ENCODE assay signal across 16 cellular contexts in genomic region chr22:19520007-19520406, GRCh38. TPM values are rescaled to one million over a fixed set of nuclear protein-coding genes. Genes with fewer than 3 reads are reported as not detected.
DNase-seq lines count a peak whose midpoint lies in the region; ATAC-seq and TF ChIP-seq lines count a peak whose summit lies in the region.
"Had no signal": no experiment of that assay in that cellular context is flagged by ENCODE, and none has a peak within 500 bp of the region (broad histone marks: within the 10 kb centered on the region; RNA-seq: fewer than 3 reads in every experiment).

No MANE protein-coding gene starts in this region.

- H3K9me2 ChIP-seq in Loucy (replicated peaks; ENCODE audit: low read depth, low read length), result no peaks in the 10 kb centered on the region

- H3K79me2 ChIP-seq in Loucy (ENCODE audit: insufficient read depth, low read length), result peaks cover 55% of the 10 kb centered on the region

- H3K27ac ChIP-seq in VCaP (peak overlapping the region; percentile 59; the same call in 1 of the 2 replicates), subcutaneous abdominal adipose tissue (ENCODE audit: low read depth, low read length) (peak overlapping the region; percentile 16), foreskin keratinocyte (no peak overlapping the region)

- H3K9ac ChIP-seq in Loucy (ENCODE audit: low read depth, low read length, poor library complexity, severe bottlenecking), result peak overlapping the region; percentile 96
- no peak overlapping the region for H3K9ac ChIP-seq in subcutaneous abdominal adipose tissue (ENCODE audit: low read length in 5 of 5)

- H4K20me1 ChIP-seq in Loucy (ENCODE audit: insufficient read depth, low read length, poor library complexity, severe bottlenecking), result peaks cover 41% of the 10 kb centered on the region

- ATAC-seq in left lobe of liver (no peak), foreskin keratinocyte (no peak)
- ATAC-seq: Panc1, Right ventricle myocardium inferior had no signal

- in situ Hi-C loops in GM13977 (cut with MboI; ENCODE audit: low pct_unique_long_range_greater_than_20kb, low sequenced_read_pairs, unreplicated experiment), result no loop called here

- H3K4me1 ChIP-seq in Loucy (ENCODE audit: insufficient read depth, low read length, poor library complexity, severe bottlenecking) (peaks cover 25% of the 10 kb centered on the region), subcutaneous abdominal adipose tissue (ENCODE audit: control insufficient read depth in 5 of 5, insufficient read depth in 5 of 5, low read length in 5 of 5) (peaks cover 0 to 34% (median 13%) of the 10 kb centered on the region in 5 donors), foreskin keratinocyte (no peaks in the 10 kb centered on the region)

- H3K27me3 ChIP-seq in Loucy (ENCODE audit: insufficient read depth, low read length, poor library complexity, severe bottlenecking), result peaks cover 13% of the 10 kb centered on the region
- peaks cover 13 to 29% (median 18%) of the 10 kb centered on the region in 5 donors for H3K27me3 ChIP-seq in subcutaneous abdominal adipose tissue (ENCODE audit: control insufficient read depth in 5 of 5, insufficient read depth in 4 of 5, low read length in 5 of 5)
- H3K27me3 ChIP-seq in foreskin keratinocyte, result peaks cover 33% of the 10 kb centered on the region

- peak overlapping the region; percentile 87 for H3K4me2 ChIP-seq in Loucy (ENCODE audit: low read depth, low read length, poor library complexity, severe bottlenecking)

- H3F3A ChIP-seq in Loucy (ENCODE audit: low read depth), result 0 out of 2 replicates have a peak, but pooled peaks cover 8% of the 10 kb centered on the region

- H2AFZ ChIP-seq in Loucy (ENCODE audit: low read length), result no peak overlapping the region

- no peaks in the 10 kb centered on the region for H3K9me3 ChIP-seq in Loucy (ENCODE audit: insufficient read depth, low read depth, low read length)
- peaks cover 0 to 3% (median 0%) of the 10 kb centered on the region in 5 donors for H3K9me3 ChIP-seq in subcutaneous abdominal adipose tissue (ENCODE audit: control insufficient read depth in 5 of 5, low read length in 5 of 5)

- DNase-seq in left lobe of liver (ENCODE audit: low spot score) (peak; percentile 39), HPDE6-E6E7 (ENCODE audit: extremely low spot score) (no peak), GM13977 (ENCODE audit: low spot score) (no peak), foreskin keratinocyte (no peak)
- DNase-seq: ACHN; CD8-positive, alpha-beta memory T cell; DMS79; KBM-7; NCI-H1694 treated with DMSO at 0.1 percent for 48 hours had no signal

- H3K36me3 ChIP-seq in Loucy (ENCODE audit: insufficient read depth, low read length) (peaks cover 8% of the 10 kb centered on the region; the same call in 1 of the 2 replicates), subcutaneous abdominal adipose tissue (ENCODE audit: control insufficient read depth in 5 of 5, insufficient read depth in 5 of 5, low read length in 5 of 5) (peaks cover 0 to 10% (median 0%) of the 10 kb centered on the region in 5 donors)

- H3K4me3 ChIP-seq in Loucy (ENCODE audit: low read length, poor library complexity, severe bottlenecking) (peak overlapping the region; percentile 79), subcutaneous abdominal adipose tissue (ENCODE audit: low read depth in 1 of 5, low read length in 5 of 5) (peak overlapping the region in 3 of 5 donors; percentile 67 to 79 (median 73))

- TF ChIP-seq CTCF in Loucy (conservative IDR thresholded peaks at IDR 0.05; ENCODE audit: low read length) (no peak), VCaP (conservative IDR thresholded peaks at IDR 0.05) (no peak), GM13977 (IDR thresholded peaks at IDR 0.05; ENCODE audit: extremely low read depth, insufficient read depth, missing control alignments) (no peak), foreskin keratinocyte (conservative IDR thresholded peaks at IDR 0.05) (no peak)

RNA-seq across cellular contexts. Expression of gene CLDN5, which starts 4.2 kb away (rescaled TPM):
- 10.4 TPM for total RNA-seq in left lobe of liver
- total RNA-seq in foreskin keratinocyte, result not detected in 2 replicates
- not detected in 2 replicates for polyA plus RNA-seq in foreskin keratinocyte
- total RNA-seq: CD8-positive, alpha-beta memory T cell; H4; NCI-H460 had no signal
- polyA plus RNA-seq: CD8-positive, alpha-beta memory T cell had no signal

RNA-seq across cellular contexts. Expression of gene CDC45, which starts 40.3 kb away (rescaled TPM):
- total RNA-seq in left lobe of liver (0.65 TPM), foreskin keratinocyte (38.2 and 39.8 TPM in 2 replicates)
- 37.8 and 43.1 TPM in 2 replicates for polyA plus RNA-seq in foreskin keratinocyte

RNA-seq across cellular contexts. Expression of gene UFD1, which starts 41.0 kb away (rescaled TPM):
- total RNA-seq in left lobe of liver, result 28.4 TPM
- total RNA-seq in foreskin keratinocyte, result 86.9 and 95.5 TPM in 2 replicates
- 122 and 131 TPM in 2 replicates for polyA plus RNA-seq in foreskin keratinocyte

Comparison
In these comparisons a context has a peak if more than half of its experiments do, and no peak if none do; other contexts are left out.
1. RNA of gene CLDN5, which starts 4.2 kb away (total RNA-seq): 10.4 TPM in left lobe of liver (single experiment); not detected in foreskin keratinocyte; every median in the first group is over 10 times any median in the second.
2. RNA of gene CDC45, which starts 40.3 kb away (total RNA-seq): 38.2 to 39.8 TPM in foreskin keratinocyte; 0.65 TPM in left lobe of liver (single experiment); every median in the first group is over 10 times any median in the second.